In genomic region chr9:85927077-85927476, GRCh38 we compare ENCODE assay signal across 26 cellular contexts. TPM values are rescaled to one million over a fixed set of nuclear protein-coding genes. Genes with fewer than 3 reads are reported as not detected.
DNase-seq lines count a peak whose midpoint lies in the region; ATAC-seq and TF ChIP-seq lines count a peak whose summit lies in the region.
"Had no signal": no experiment of that assay in that cellular context is flagged by ENCODE, and none has a peak within 500 bp of the region (broad histone marks: within the 10 kb centered on the region; RNA-seq: fewer than 3 reads in every experiment).

No MANE protein-coding gene starts in this region.

- no peak for TF ChIP-seq POLR2A in gastroesophageal sphincter (IDR thresholded peaks at IDR 0.05)

- DNase-seq in ascending aorta (ENCODE audit: low spot score in 2 of 2) (no peak), stromal cell of bone marrow (ENCODE audit: low read depth) (peak; percentile 78), NCI-H146 treated with DMSO at 0.1 percent for 48 hours (lab: John Stamatoyannopoulos, UW; ENCODE audit: unreplicated experiment) (no peak), NCI-H446 treated with DMSO at 0.1 percent for 48 hours (lab: John Stamatoyannopoulos, UW) (no peak)
- DNase-seq: AML-193; CD4-positive, alpha-beta T cell; DMS53; H9; Kasumi-1; NCI-H1092 treated with DMSO at 0.1 percent for 48 hours; NCI-H1436; NCI-H187 treated with DMSO at 0.1 percent for 48 hours; NCI-H2171 treated with DMSO at 0.1 percent for 48 hours; NCI-H446; NCI-H526; NCI-H82; NK-92 treated with Interleukin-12 subunit alpha and Interleukin-12 subunit beta, amount 100 ng/mL, for 24 hours; PC-3 had no signal

- H3K27me3 ChIP-seq in ACC112 (ENCODE audit: insufficient read depth, low read length) (peaks cover 16% of the 10 kb centered on the region; the same call in 1 of the 2 replicates), ascending aorta (no peaks in the 10 kb centered on the region), gastroesophageal sphincter (no peaks in the 10 kb centered on the region)
- H3K27me3 ChIP-seq: BLaER1 treated with 17β-estradiol and CSF1 and Interleukin-3, amounts not matched to agents 10 nM and 100 nM had no signal

- no peak for TF ChIP-seq CTCF in ascending aorta (IDR thresholded peaks at IDR 0.05)
- TF ChIP-seq CTCF in gastroesophageal sphincter (IDR thresholded peaks at IDR 0.05) = no peak

- no peak overlapping the region for H3K27ac ChIP-seq in ACC112 (ENCODE audit: low read depth, low read length)
- peak overlapping the region; percentile 12 to 19 for H3K27ac ChIP-seq in ascending aorta
- H3K27ac ChIP-seq in gastroesophageal sphincter = no peak overlapping the region
- H3K27ac ChIP-seq: BLaER1 treated with 17β-estradiol and CSF1 and Interleukin-3, amounts not matched to agents 10 nM and 100 nM; SJSA1 had no signal

- H3K36me3 ChIP-seq in ACC112 (ENCODE audit: insufficient read depth, low read length) (no peaks in the 10 kb centered on the region), ascending aorta (no peaks in the 10 kb centered on the region), gastroesophageal sphincter (no peaks in the 10 kb centered on the region)
- H3K36me3 ChIP-seq: BLaER1 treated with 17β-estradiol and CSF1 and Interleukin-3, amounts not matched to agents 10 nM and 100 nM; SJSA1 had no signal

- H3K9me3 ChIP-seq in ascending aorta (no peaks in the 10 kb centered on the region), gastroesophageal sphincter (no peaks in the 10 kb centered on the region)
- H3K9me3 ChIP-seq: BLaER1 treated with 17β-estradiol and CSF1 and Interleukin-3, amounts not matched to agents 10 nM and 100 nM; SJSA1 had no signal

- 12 to 17% methylated on average over 2 of the region's 2 CpGs for WGBS in gastroesophageal sphincter (ENCODE audit: low coverage in 1 of 2), 2 donors

- H2AFZ ChIP-seq in ACC112 (ENCODE audit: low read length, unreplicated experiment) = no peak overlapping the region
- H2AFZ ChIP-seq: GM23338 had no signal

- H3K4me3 ChIP-seq in ACC112 (ENCODE audit: low read depth, low read length) (peak overlapping the region; percentile 42; the same call in 1 of the 2 replicates), ascending aorta (no peak overlapping the region), gastroesophageal sphincter (no peak overlapping the region)
- H3K4me3 ChIP-seq: BLaER1 treated with 17β-estradiol and CSF1 and Interleukin-3, amounts not matched to agents 10 nM and 100 nM; GM23338; K562; SJSA1 had no signal

- no peaks in the 10 kb centered on the region for H3K79me2 ChIP-seq in ACC112 (ENCODE audit: control insufficient read depth, insufficient read depth, low read length, unreplicated experiment)

- H3K4me1 ChIP-seq in ACC112 (ENCODE audit: control insufficient read depth, insufficient read depth, low read length, unreplicated experiment) (no peaks in the 10 kb centered on the region), ascending aorta (peaks cover 0 to 9% of the 10 kb centered on the region in 2 donors), gastroesophageal sphincter (peaks cover 0 to 12% (median 0%) of the 10 kb centered on the region in 3 donors)
- H3K4me1 ChIP-seq: BLaER1 treated with 17β-estradiol and CSF1 and Interleukin-3, amounts not matched to agents 10 nM and 100 nM; SJSA1 had no signal

- intact Hi-C loops in ascending aorta (cut with DNase I) = loop anchor here (1.0 kb wide), 1 partner anchor 13 kb away; no protein-coding TSS in a partner anchor

- ATAC-seq in gastroesophageal sphincter (peak; percentile 62), HG02798 (IDR thresholded peaks at IDR 0.05; ENCODE audit: poor library complexity, unreplicated experiment) (no peak)
- ATAC-seq: GM23338, HepG2, K562, PC-3 had no signal

- TF ChIP-seq EP300 in gastroesophageal sphincter (IDR thresholded peaks at IDR 0.05) = no peak

RNA-seq across cellular contexts. Expression of gene NAA35, which starts 13.9 kb away (rescaled TPM):
- 3.3 TPM for total RNA-seq in ascending aorta
- total RNA-seq in gastroesophageal sphincter = 10 to 100 TPM; 20.0 to 23.7 (median 23.4) TPM

Comparison
In these comparisons a context has a peak if more than half of its experiments do, and no peak if none do; other contexts are left out.
1. H3K27ac ChIP-seq: peak in ascending aorta (2 of 2); none in ACC112 (single experiment) and gastroesophageal sphincter (0 of 4).